In the genomic region with DNA sequence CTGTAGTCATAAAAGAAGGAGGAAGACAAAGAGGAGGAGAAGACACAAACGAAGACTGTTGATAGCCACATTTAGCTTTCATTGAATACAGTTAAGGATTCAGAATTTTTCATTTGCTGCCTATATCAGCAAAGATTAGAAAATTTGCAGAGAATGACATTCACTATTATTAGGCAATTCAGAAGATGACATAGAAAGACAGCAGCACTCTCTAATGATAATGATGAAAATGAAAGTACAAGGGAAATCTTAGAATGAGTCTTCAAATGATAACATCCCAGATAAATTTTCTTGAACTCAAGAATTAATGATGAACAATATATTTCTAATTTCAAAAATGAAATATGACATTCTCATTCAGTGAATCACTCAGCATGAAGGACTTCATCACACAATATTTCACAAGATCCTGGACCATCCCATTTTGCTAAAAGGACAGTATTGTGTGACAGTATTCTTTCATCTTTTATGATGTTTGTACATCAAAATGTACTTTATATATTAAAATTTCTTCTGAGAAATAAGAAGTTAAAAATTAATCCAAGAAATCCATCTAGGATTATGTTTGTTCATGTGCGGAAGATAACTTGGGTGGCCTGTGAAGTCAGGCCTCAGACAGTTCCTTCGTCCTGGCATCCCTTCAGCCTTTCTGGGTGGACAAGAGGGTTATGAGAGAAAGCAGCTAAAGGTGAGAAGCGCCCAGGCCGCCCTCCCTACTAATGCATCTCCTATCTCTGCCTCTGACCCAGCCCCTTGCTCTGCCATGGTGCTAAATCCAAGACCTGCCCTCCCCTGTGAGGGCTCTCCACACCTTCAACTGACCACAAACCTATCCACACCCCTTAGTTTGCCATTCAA, we compare ENCODE assay signal across 24 cellular contexts. TPM values are rescaled to one million over a fixed set of nuclear protein-coding genes. Genes with fewer than 3 reads are reported as not detected.
DNase-seq lines count a peak whose midpoint lies in the region; ATAC-seq, FAIRE-seq and TF ChIP-seq lines count a peak whose summit lies in the region.
"Had no signal": no experiment of that assay in that cellular context is flagged by ENCODE, and none has a peak within 500 bp of the region (broad histone marks: within the 10 kb centered on the region; RNA-seq: fewer than 3 reads in every experiment).

No MANE protein-coding gene starts in this region.

- H3K9ac ChIP-seq in Karpas-422 (ENCODE audit: low read length) (no peak overlapping the region), endodermal cell (ENCODE audit: extremely low read depth, low read length, poor library complexity, severe bottlenecking) (no peak overlapping the region)

- H3K4me3 Mint-ChIP-seq in endodermal cell: no peak overlapping the region
- H3K4me3 Mint-ChIP-seq: activated B cell treated with CpG ODN at 0.5 μM for 24 hours; activated CD8-positive, alpha-beta T cell treated with anti-CD3 and anti-CD28 coated beads, Interleukin-2, amount 10 ng/mL, durations not matched to agents 7 days and 5 days; activated naive CD8-positive, alpha-beta T cell treated with anti-CD3 and anti-CD28 coated beads, Interleukin-2, amount 10 ng/mL, durations not matched to agents 7 days and 5 days; CD4-positive, alpha-beta memory T cell had no signal

- DNase-seq in ELR (ENCODE audit: low read depth) (peak; percentile 63), Karpas-422 (no peak), endodermal cell (peak; percentile 43), posterior vena cava (ENCODE audit: low spot score) (peak; percentile 65), epidermal melanocyte (ENCODE audit: insufficient read length, low spot score) (no peak), pancreas (no peak)
- DNase-seq in activated CD8-positive, alpha-beta memory T cell treated with anti-CD3 and anti-CD28 coated beads, Interleukin-2, amount 50 U/mL, for 48 hours: no peak
- DNase-seq: activated B cell treated with CpG ODN at 0.5 μM for 24 hours; activated CD8-positive, alpha-beta T cell treated with anti-CD3 and anti-CD28 coated beads, Interleukin-2, amount 10 ng/mL, durations not matched to agents 7 days and 5 days; activated effector memory CD4-positive, alpha-beta T cell treated with anti-CD3 and anti-CD28 coated beads, Interleukin-2, amount 50 U/mL, for 16 hours; activated naive CD8-positive, alpha-beta T cell treated with anti-CD3 and anti-CD28 coated beads, Interleukin-2, amount 10 ng/mL, durations not matched to agents 7 days and 5 days; AML-193; CD4-positive, alpha-beta memory T cell; cerebellar nuclear complex; effector memory CD4-positive, alpha-beta T cell; kidney glomerular epithelial cell; NCI-H1694; stimulated activated CD8-positive, alpha-beta memory T cell treated with anti-CD3 and anti-CD28 coated beads, Interleukin-4, amount 100 ng/mL, for 48 hours; stomach had no signal

- H3K4me1 ChIP-seq in Karpas-422 (ENCODE audit: low read length) (peaks cover 3% of the 10 kb centered on the region), endodermal cell (ENCODE audit: control insufficient read depth, insufficient read depth, low read length) (no peaks in the 10 kb centered on the region), pancreas (no peaks in the 10 kb centered on the region)
- H3K4me1 ChIP-seq: prostate gland, stomach had no signal

- no peaks in the 10 kb centered on the region for H4K20me1 ChIP-seq in Karpas-422 (ENCODE audit: insufficient read depth, low read depth, low read length)

- H3K4me3 ChIP-seq in Karpas-422 (ENCODE audit: low read length) (no peak overlapping the region), endodermal cell (ENCODE audit: low read length) (no peak overlapping the region), pancreas (no peak overlapping the region)
- H3K4me3 ChIP-seq: prostate gland, stomach, tibial nerve had no signal

- no peak for FAIRE-seq in pancreas (lab: Jason Lieb, UNC)
- FAIRE-seq: GM18507, H1, HTR-8/SVneo had no signal

- ATAC-seq in pancreas: no peak
- ATAC-seq: activated CD8-positive, alpha-beta T cell treated with anti-CD3 and anti-CD28 coated beads, Interleukin-2, amount 10 ng/mL, durations not matched to agents 7 days and 5 days had no signal

- H3K79me2 ChIP-seq in Karpas-422 (ENCODE audit: low read length): no peaks in the 10 kb centered on the region

- H3K9me2 ChIP-seq in Karpas-422 (replicated peaks; ENCODE audit: insufficient read depth, low read length): no peaks in the 10 kb centered on the region

- H3K4me1 Mint-ChIP-seq in endodermal cell: no peaks in the 10 kb centered on the region

- H3K27ac ChIP-seq in Karpas-422 (ENCODE audit: low read length) (no peak overlapping the region), endodermal cell (ENCODE audit: low read depth, low read length) (no peak overlapping the region), pancreas (no peak overlapping the region)
- H3K27ac ChIP-seq: prostate gland, stomach, tibial nerve had no signal

- H3K27me3 Mint-ChIP-seq in endodermal cell (ENCODE audit: insufficient read depth): peaks cover 17% of the 10 kb centered on the region

- no peak overlapping the region for H3K27ac Mint-ChIP-seq in endodermal cell
- H3K27ac Mint-ChIP-seq: activated B cell treated with CpG ODN at 0.5 μM for 24 hours; activated CD8-positive, alpha-beta T cell treated with anti-CD3 and anti-CD28 coated beads, Interleukin-2, amount 10 ng/mL, durations not matched to agents 7 days and 5 days; activated naive CD8-positive, alpha-beta T cell treated with anti-CD3 and anti-CD28 coated beads, Interleukin-2, amount 10 ng/mL, durations not matched to agents 7 days and 5 days had no signal

- no peaks in the 10 kb centered on the region for H3K9me3 Mint-ChIP-seq in endodermal cell
- H3K9me3 Mint-ChIP-seq: activated naive CD8-positive, alpha-beta T cell treated with anti-CD3 and anti-CD28 coated beads, Interleukin-2, amount 10 ng/mL, durations not matched to agents 7 days and 5 days had no signal

- intact Hi-C loops in posterior vena cava (cut with DNase I): no loop called here
- intact Hi-C loops in pancreas (cut with DNase I): no loop called here

- H3K36me3 Mint-ChIP-seq in endodermal cell (ENCODE audit: low read depth): no peaks in the 10 kb centered on the region
- H3K36me3 Mint-ChIP-seq: activated naive CD8-positive, alpha-beta T cell treated with anti-CD3 and anti-CD28 coated beads, Interleukin-2, amount 10 ng/mL, durations not matched to agents 7 days and 5 days; CD4-positive, alpha-beta memory T cell had no signal

- no peak overlapping the region for H2AFZ ChIP-seq in Karpas-422 (ENCODE audit: low read length)

- peak overlapping the region; percentile 3 for H3K4me2 ChIP-seq in Karpas-422 (ENCODE audit: low read depth, low read length, poor library complexity, severe bottlenecking)

- WGBS in endodermal cell (ENCODE audit: insufficient coverage in 1 of 2, insufficient read length in 1 of 2), 2 experiments: 79 to 84% methylated on average over 5 of the region's 5 CpGs
- 54 to 62% methylated on average over 5 of the region's 5 CpGs for WGBS in pancreas, 2 donors

- no peaks in the 10 kb centered on the region for H3K27me3 ChIP-seq in Karpas-422 (ENCODE audit: low read length)
- peaks cover 11% of the 10 kb centered on the region for H3K27me3 ChIP-seq in endodermal cell (ENCODE audit: control insufficient read depth, insufficient read depth, low read length, poor library complexity, severe bottlenecking)
- no peaks in the 10 kb centered on the region for H3K27me3 ChIP-seq in pancreas

- H3K36me3 ChIP-seq in Karpas-422 (ENCODE audit: insufficient read depth, low read length) (no peaks in the 10 kb centered on the region), endodermal cell (ENCODE audit: control insufficient read depth, insufficient read depth, low read length) (no peaks in the 10 kb centered on the region), pancreas (no peaks in the 10 kb centered on the region)
- H3K36me3 ChIP-seq: prostate gland, stomach, tibial nerve had no signal

- H3K9me3 ChIP-seq in Karpas-422 (ENCODE audit: low read length) (no peaks in the 10 kb centered on the region), endodermal cell (ENCODE audit: control insufficient read depth, low read length) (no peaks in the 10 kb centered on the region), pancreas (no peaks in the 10 kb centered on the region)
- H3K9me3 ChIP-seq: prostate gland, stomach had no signal

- no peak for TF ChIP-seq CTCF in endodermal cell (conservative IDR thresholded peaks at IDR 0.05)
- TF ChIP-seq CTCF in pancreas (IDR thresholded peaks at IDR 0.05): no peak

RNA-seq across cellular contexts. Expression of gene CAMK2B, which starts 47.4 kb away (rescaled TPM):
- total RNA-seq in Karpas-422 (2014; rRNA removed; shearing (Covaris generic); ENCODE audit: low replicate concordance): not detected in 2 replicates
- total RNA-seq in endodermal cell: under 1 TPM in 1 of 2 donors, not detected in 1; 0.26 TPM
- 0.32 TPM for polyA plus RNA-seq in endodermal cell (2013, experiment 1 of 2)
- polyA plus RNA-seq in endodermal cell (2013, experiment 2 of 2): 1.6 TPM
- 1 to 10 TPM; 1.2 to 3.5 TPM for total RNA-seq in posterior vena cava
- 1 to 10 TPM in 4 of 6 donors, under 1 TPM in 2; 0.83 to 2.7 (median 1.8) TPM for total RNA-seq in pancreas
- polyA plus RNA-seq in pancreas: 10 to 100 TPM; 11.6 to 34.0 TPM
- total RNA-seq: activated CD8-positive, alpha-beta T cell treated with anti-CD3 and anti-CD28 coated beads, Interleukin-2, amount 10 ng/mL, durations not matched to agents 7 days and 5 days; CD4-positive, alpha-beta memory T cell had no signal
- polyA plus RNA-seq: CD4-positive, alpha-beta memory T cell had no signal

Comparison
In these comparisons a context has a peak if more than half of its experiments do, and no peak if none do; other contexts are left out.
1. DNase-seq: peak in ELR (single experiment), endodermal cell (single experiment) and posterior vena cava (single experiment); none in Karpas-422 (single experiment), activated CD8-positive, alpha-beta memory T cell treated with anti-CD3 and anti-CD28 coated beads, Interleukin-2, amount 50 U/mL, for 48 hours (single experiment), epidermal melanocyte (single experiment) and pancreas (0 of 6).